1 cellular context compared by ENCODE assay signal in the genomic region with DNA sequence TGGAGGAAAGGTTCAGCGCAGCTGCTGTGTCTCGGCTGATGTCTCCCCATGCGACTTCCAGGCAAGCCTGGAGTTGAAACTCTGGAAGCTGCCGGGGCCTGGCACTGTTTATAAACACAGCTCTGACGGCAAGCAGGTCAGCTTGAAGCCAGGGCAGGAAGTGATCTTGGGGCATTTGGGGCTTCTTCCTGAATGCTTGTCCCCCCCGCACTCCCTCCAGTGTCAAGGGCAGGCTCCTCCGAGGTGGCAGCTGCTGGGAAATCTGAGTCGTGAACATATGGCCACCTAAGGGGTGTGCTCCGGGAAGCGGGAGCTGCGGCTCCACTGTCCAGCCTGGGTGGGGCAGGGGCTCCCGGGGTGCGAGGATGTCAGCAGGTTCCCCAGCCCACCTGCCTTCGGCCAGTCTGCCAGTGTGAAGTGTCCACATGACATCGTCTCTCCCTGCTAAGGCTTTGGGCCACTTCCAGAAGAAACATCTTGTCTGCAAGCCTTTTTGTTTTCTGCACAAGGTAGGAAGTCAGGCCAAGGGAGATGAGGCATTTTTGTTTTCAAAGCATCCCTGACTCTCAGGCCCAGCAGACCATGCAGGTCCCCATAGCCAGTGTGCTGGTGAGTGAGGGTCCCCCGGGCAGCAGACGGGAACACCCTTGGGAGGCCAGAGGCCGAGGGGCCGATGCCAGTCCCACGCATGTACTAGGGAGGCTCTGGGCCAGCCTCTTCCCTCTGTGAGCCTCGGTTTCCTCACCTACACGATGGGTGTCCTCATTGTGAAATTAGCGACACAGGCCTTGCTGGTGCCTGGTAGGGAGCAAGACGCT.
TF ChIP-seq lines count a peak whose summit lies in the region.

No MANE protein-coding gene starts in this region.

TF ChIP-seq in HepG2, 621 proteins besides CTCF, POLR2A, EP300 and RAD21:
- TF ChIP-seq RBFOX2 (IDR thresholded peaks at IDR 0.05; ENCODE audit: low read depth, low read length), result 0 out of 2 replicates have a peak, but pooled peaks have one; percentile 11
- no peak for TF ChIP-seq SYNCRIP (IDR thresholded peaks at IDR 0.05; ENCODE audit: insufficient read depth, low read depth, low read length)
TF ChIP-seq in HepG2: peak in this region for 1.
